25 cellular contexts compared by ENCODE assay signal in the genomic region with DNA sequence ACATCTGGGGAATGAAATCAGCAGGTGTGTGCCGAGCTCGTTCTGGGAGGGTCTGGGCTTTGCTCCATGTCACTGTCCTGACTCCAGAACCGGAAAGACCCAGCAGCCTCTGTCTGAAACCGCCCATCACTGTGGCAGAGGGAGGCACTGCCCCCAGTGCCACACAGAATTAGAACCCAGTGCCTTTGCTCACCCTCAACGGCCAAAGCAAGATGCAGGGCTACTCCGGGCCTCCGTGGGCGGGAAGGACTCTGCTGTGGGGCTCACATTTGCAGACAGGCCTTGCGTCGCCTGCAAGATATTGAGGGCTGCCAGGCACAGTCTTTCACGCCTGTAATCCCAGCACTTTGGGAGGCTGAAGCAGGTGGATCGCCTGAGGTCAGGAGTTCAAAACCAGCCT.
"Had no signal": no experiment of that assay in that cellular context is flagged by ENCODE, and none has a peak within 500 bp of the region (broad histone marks: within the 10 kb centered on the region; RNA-seq: fewer than 3 reads in every experiment).

No MANE protein-coding gene starts in this region.

- H3K4me1 ChIP-seq: left lung, parathyroid adenoma, right atrium auricular region, right lobe of liver, stomach, testis, thyroid gland, transverse colon, upper lobe of left lung had no signal

- H3K4me3 Mint-ChIP-seq: naive thymus-derived CD4-positive, alpha-beta T cell; natural killer cell treated with Interleukin-12 subunit alpha and Interleukin-12 subunit beta and Interleukin-15 and Interleukin-18, amount 100 ng/mL, for 72 hours; stimulated activated naive B cell treated with anti-CD40 and anti-IgM and Interleukin-4, amounts not matched to agents 10 μg/mL and 1 μg/mL and 100 μg/mL, for 72 hours had no signal

- H3K9me3 ChIP-seq: left lung, mucosa of descending colon, right atrium auricular region, right lobe of liver, testis, thyroid gland, transverse colon, upper lobe of left lung had no signal

- H3K36me3 ChIP-seq: left lung, right atrium auricular region, right lobe of liver, stomach, thyroid gland, transverse colon, upper lobe of left lung had no signal

- H3K27ac ChIP-seq: left lung, parathyroid adenoma, right atrium auricular region, right lobe of liver, stomach, testis, thyroid gland, transverse colon, upper lobe of left lung had no signal

- H3K4me3 ChIP-seq: left lung, lung, mucosa of descending colon, right atrium auricular region, right lobe of liver, smooth muscle cell, stomach, testis, thyroid gland, transverse colon, upper lobe of left lung had no signal

- H3K4me2 ChIP-seq: smooth muscle cell had no signal

- DNase-seq: hippocampal formation; left colon; mesendoderm; midbrain; mucosa of descending colon; naive thymus-derived CD4-positive, alpha-beta T cell; stimulated activated CD4-positive, alpha-beta T cell treated with anti-CD3 and anti-CD28 coated beads, Interleukin-12 subunit alpha, Interleukin-12 subunit beta, amount 100 ng/mL, for 4 hours; stimulated activated CD4-positive, alpha-beta T cell treated with anti-CD3 and anti-CD28 coated beads, Interleukin-15, amount 100 ng/mL, for 24 hours; stimulated activated CD4-positive, alpha-beta T cell treated with anti-CD3 and anti-CD28 coated beads, Interleukin-2, amount 100 ng/mL, for 24 hours; stimulated activated CD4-positive, alpha-beta T cell treated with anti-CD3 and anti-CD28 coated beads, Interleukin-4, amount 100 ng/mL, for 1 hour; stimulated activated naive B cell treated with anti-CD40 and anti-IgM and Interleukin-4, amounts not matched to agents 10 μg/mL and 1 μg/mL and 100 μg/mL, for 72 hours; stimulated activated naive CD8-positive, alpha-beta T cell treated with anti-CD3 and anti-CD28 coated beads, Interleukin-15, Interleukin-2, amounts not matched to agents 100 U/mL and 50 U/mL, for 24 hours; stomach; testis; thyroid gland; transverse colon; upper lobe of left lung had no signal

- H3K36me3 Mint-ChIP-seq: naive thymus-derived CD4-positive, alpha-beta T cell; natural killer cell treated with Interleukin-12 subunit alpha and Interleukin-12 subunit beta and Interleukin-15 and Interleukin-18, amount 100 ng/mL, for 72 hours; stimulated activated naive B cell treated with anti-CD40 and anti-IgM and Interleukin-4, amounts not matched to agents 10 μg/mL and 1 μg/mL and 100 μg/mL, for 72 hours had no signal

- H3K79me2 ChIP-seq: parathyroid adenoma had no signal

- H3K9me3 Mint-ChIP-seq: natural killer cell treated with Interleukin-12 subunit alpha and Interleukin-12 subunit beta and Interleukin-15 and Interleukin-18, amount 100 ng/mL, for 72 hours had no signal

- H3K27me3 ChIP-seq: right atrium auricular region, right lobe of liver, testis, thyroid gland, transverse colon, upper lobe of left lung had no signal

- ATAC-seq: left colon; left lung; mucosa of descending colon; right lobe of liver; stimulated activated naive B cell treated with anti-CD40 and anti-IgM and Interleukin-4, amounts not matched to agents 10 μg/mL and 1 μg/mL and 100 μg/mL, for 72 hours; stimulated activated naive CD8-positive, alpha-beta T cell treated with anti-CD3 and anti-CD28 coated beads, Interleukin-15, Interleukin-2, amounts not matched to agents 100 U/mL and 50 U/mL, for 24 hours had no signal

- H3K27ac Mint-ChIP-seq: naive thymus-derived CD4-positive, alpha-beta T cell; natural killer cell treated with Interleukin-12 subunit alpha and Interleukin-12 subunit beta and Interleukin-15 and Interleukin-18, amount 100 ng/mL, for 72 hours; progenitor cell of endocrine pancreas; stimulated activated naive B cell treated with anti-CD40 and anti-IgM and Interleukin-4, amounts not matched to agents 10 μg/mL and 1 μg/mL and 100 μg/mL, for 72 hours had no signal

- H2AFZ ChIP-seq: parathyroid adenoma had no signal
